Comparison of ENCODE assay signal across 25 cellular contexts in genomic region chr4:94843222-94843621, GRCh38.
"Had no signal": no experiment of that assay in that cellular context is flagged by ENCODE, and none has a peak within 500 bp of the region (broad histone marks: within the 10 kb centered on the region; RNA-seq: fewer than 3 reads in every experiment).

No MANE protein-coding gene starts in this region.

- H3K4me1 Mint-ChIP-seq: immature natural killer cell; memory B cell; natural killer cell; stimulated activated naive CD8-positive, alpha-beta T cell treated with anti-CD3 and anti-CD28 coated beads, Interleukin-15, amount 100 ng/mL, for 72 hours had no signal

- H3K4me3 Mint-ChIP-seq: dendritic cell treated with granulocyte-macrophage colony-stimulating factor and Interleukin-4, amounts not matched to agents 40 ng/mL and 50 ng/mL, for 4 days; immature natural killer cell; memory B cell; natural killer cell; stimulated activated naive CD8-positive, alpha-beta T cell treated with anti-CD3 and anti-CD28 coated beads, Interleukin-15, amount 100 ng/mL, for 72 hours had no signal

- H3K27ac ChIP-seq: colonic mucosa, esophagus squamous epithelium, neutrophil, pancreas, right lobe of liver, suprapubic skin, transverse colon, upper lobe of right lung, uterus had no signal

- H3K36me3 ChIP-seq: colonic mucosa, esophagus squamous epithelium, neutrophil, pancreas, right lobe of liver, suprapubic skin, transverse colon, upper lobe of right lung, uterus had no signal

- ATAC-seq: left lobe of liver; natural killer cell; pancreas; right lobe of liver; stimulated activated naive CD8-positive, alpha-beta T cell treated with anti-CD3 and anti-CD28 coated beads, Interleukin-15, amount 100 ng/mL, for 72 hours; upper lobe of right lung had no signal

- H3K4me3 ChIP-seq: colonic mucosa, esophagus squamous epithelium, lung, pancreas, right lobe of liver, suprapubic skin, transverse colon, upper lobe of right lung, uterus had no signal

- H3K9me3 Mint-ChIP-seq: dendritic cell treated with granulocyte-macrophage colony-stimulating factor and Interleukin-4, amounts not matched to agents 40 ng/mL and 50 ng/mL, for 4 days; memory B cell; stimulated activated naive CD8-positive, alpha-beta T cell treated with anti-CD3 and anti-CD28 coated beads, Interleukin-15, amount 100 ng/mL, for 72 hours had no signal

- DNase-seq: colonic mucosa; effector memory CD4-positive, alpha-beta T cell; erythroblast; esophagus squamous epithelium; foreskin melanocyte; hypothalamus; immature natural killer cell; natural killer cell; pancreas; right lobe of liver; small intestine; stimulated activated CD4-positive, alpha-beta T cell treated with anti-CD3 and anti-CD28 coated beads, Interleukin-15, amount 100 ng/mL, for 24 hours; stimulated activated CD4-positive, alpha-beta T cell treated with anti-CD3 and anti-CD28 coated beads, Interleukin-2, amount 100 ng/mL, for 48 hours; stimulated activated CD8-positive, alpha-beta memory T cell treated with anti-CD3 and anti-CD28 coated beads, Interleukin-4, amount 100 ng/mL, for 48 hours; stimulated activated naive CD4-positive, alpha-beta T cell; stimulated activated naive CD8-positive, alpha-beta T cell treated with anti-CD3 and anti-CD28 coated beads, Interleukin-15, amount 100 ng/mL, for 72 hours; transverse colon; upper lobe of right lung; uterus had no signal

- H3K27ac Mint-ChIP-seq: dendritic cell treated with granulocyte-macrophage colony-stimulating factor and Interleukin-4, amounts not matched to agents 40 ng/mL and 50 ng/mL, for 4 days; immature natural killer cell; memory B cell; natural killer cell; stimulated activated naive CD8-positive, alpha-beta T cell treated with anti-CD3 and anti-CD28 coated beads, Interleukin-15, amount 100 ng/mL, for 72 hours had no signal

- H3K9me3 ChIP-seq: colonic mucosa, neutrophil, pancreas, right lobe of liver, suprapubic skin, upper lobe of right lung had no signal

- H3K27me3 Mint-ChIP-seq: dendritic cell treated with granulocyte-macrophage colony-stimulating factor and Interleukin-4, amounts not matched to agents 40 ng/mL and 50 ng/mL, for 4 days; memory B cell; stimulated activated naive CD8-positive, alpha-beta T cell treated with anti-CD3 and anti-CD28 coated beads, Interleukin-15, amount 100 ng/mL, for 72 hours had no signal

- H3K4me1 ChIP-seq: colonic mucosa, esophagus squamous epithelium, pancreas, right lobe of liver, suprapubic skin, transverse colon, upper lobe of right lung, uterus had no signal

- H3K27me3 ChIP-seq: colonic mucosa, esophagus squamous epithelium, neutrophil, pancreas, right lobe of liver, suprapubic skin, transverse colon, upper lobe of right lung, uterus had no signal

- H3K36me3 Mint-ChIP-seq: immature natural killer cell, memory B cell, natural killer cell had no signal
